In genomic region chr18:24188120-24188519, GRCh38 we compare ENCODE assay signal across 33 cellular contexts.
"Had no signal": no experiment of that assay in that cellular context is flagged by ENCODE, and none has a peak within 500 bp of the region (broad histone marks: within the 10 kb centered on the region; RNA-seq: fewer than 3 reads in every experiment).

No MANE protein-coding gene starts in this region.

- H3K9me3 ChIP-seq: breast epithelium, esophagus squamous epithelium, stomach, thoracic aorta had no signal

- H3K27me3 Mint-ChIP-seq: stimulated activated naive B cell treated with anti-CD40 and anti-IgM and Interleukin-4, amounts not matched to agents 10 μg/mL and 1 μg/mL and 100 μg/mL, for 72 hours had no signal

- H3K4me1 ChIP-seq: breast epithelium, esophagus squamous epithelium had no signal

- H3K4me3 ChIP-seq: breast epithelium, esophagus squamous epithelium, stomach, thoracic aorta had no signal

- H2AFZ ChIP-seq: parathyroid adenoma had no signal

- H3K27me3 ChIP-seq: breast epithelium, esophagus squamous epithelium, stomach had no signal

- H3K9me3 Mint-ChIP-seq: activated T-cell treated with anti-CD3 and anti-CD28 coated beads, Interleukin-2, amount 50 U/mL, for 24 hours; central memory CD8-positive, alpha-beta T cell; naive thymus-derived CD8-positive, alpha-beta T cell; neural crest cell; stimulated activated naive B cell treated with anti-CD40 and anti-IgM and Interleukin-4, amounts not matched to agents 10 μg/mL and 1 μg/mL and 100 μg/mL, for 72 hours; T-helper 1 cell treated with Interleukin-12 subunit alpha and Interleukin-12 subunit beta and Interleukin-4 antibody, amounts not matched to agents 30 μg/mL and 1 μg/mL, for 36 hours had no signal

- H3K4me1 Mint-ChIP-seq: central memory CD8-positive, alpha-beta T cell had no signal

- ATAC-seq: activated CD4-positive, CD25-positive, alpha-beta regulatory T cell treated with anti-CD3 and anti-CD28 coated beads, Interleukin-2, amount 50 U/mL, for 24 hours; left colon; naive thymus-derived CD8-positive, alpha-beta T cell; stimulated activated naive B cell treated with anti-CD40 and anti-IgM and Interleukin-4, amounts not matched to agents 10 μg/mL and 1 μg/mL and 100 μg/mL, for 72 hours had no signal

- H3K79me2 ChIP-seq: parathyroid adenoma had no signal

- H3K4me3 Mint-ChIP-seq: activated T-cell treated with anti-CD3 and anti-CD28 coated beads, Interleukin-2, amount 50 U/mL, for 24 hours; central memory CD8-positive, alpha-beta T cell; mesothelial cell of epicardium; naive thymus-derived CD8-positive, alpha-beta T cell; neural crest cell; T-helper 1 cell treated with Interleukin-12 subunit alpha and Interleukin-12 subunit beta and Interleukin-4 antibody, amounts not matched to agents 30 μg/mL and 1 μg/mL, for 36 hours had no signal

- H3K27ac ChIP-seq: breast epithelium, epithelial cell of prostate, esophagus squamous epithelium, parathyroid adenoma, stomach, thoracic aorta, WERI-Rb-1 had no signal

- H3K36me3 ChIP-seq: breast epithelium, thoracic aorta, WERI-Rb-1 had no signal

- H3K27ac Mint-ChIP-seq: activated T-cell treated with anti-CD3 and anti-CD28 coated beads, Interleukin-2, amount 50 U/mL, for 24 hours; mesothelial cell of epicardium; naive thymus-derived CD8-positive, alpha-beta T cell; stimulated activated naive B cell treated with anti-CD40 and anti-IgM and Interleukin-4, amounts not matched to agents 10 μg/mL and 1 μg/mL and 100 μg/mL, for 72 hours; T-helper 1 cell treated with Interleukin-12 subunit alpha and Interleukin-12 subunit beta and Interleukin-4 antibody, amounts not matched to agents 30 μg/mL and 1 μg/mL, for 36 hours had no signal

- DNase-seq: activated CD4-positive, alpha-beta T cell treated with anti-CD3 and anti-CD28 coated beads for 48 hours; activated CD4-positive, alpha-beta T cell treated with anti-CD3 and anti-CD28 coated beads, Interleukin-2, amount 50 U/mL, for 48 hours; activated CD8-positive, alpha-beta memory T cell treated with anti-CD3 and anti-CD28 coated beads, Interleukin-2, amount 50 U/mL, for 4 hours; activated gamma-delta T cell treated with Interleukin-2 at 50 U/mL for 16 hours; activated naive CD4-positive, alpha-beta T cell treated with anti-CD3 and anti-CD28 coated beads, Interleukin-2, amount 50 U/mL, for 16 hours; activated T-cell treated with anti-CD3 and anti-CD28 coated beads, Interleukin-2, amount 50 U/mL, for 24 hours; amniotic stem cell; dermis blood vessel endothelial cell; effector CD8-positive, alpha-beta T cell; esophagus squamous epithelium; foreskin melanocyte; glutamatergic neuron; left colon; naive thymus-derived CD8-positive, alpha-beta T cell; occipital lobe; right cardiac atrium; stimulated activated CD4-positive, alpha-beta T cell treated with anti-CD3 and anti-CD28 coated beads, Interleukin-15, amount 100 ng/mL, for 24 hours; stimulated activated CD4-positive, alpha-beta T cell treated with anti-CD3 and anti-CD28 coated beads, Interleukin-2, amount 100 ng/mL, for 24 hours; stimulated activated naive B cell treated with anti-CD40 and anti-IgM and Interleukin-4, amounts not matched to agents 10 μg/mL and 1 μg/mL and 100 μg/mL, for 72 hours; stomach; SW 1271; T1000; trophoblast cell; WERI-Rb-1 had no signal

- H3K9ac ChIP-seq: parathyroid adenoma had no signal
